ENCODE assay signal across 1 cellular context in the genomic region with DNA sequence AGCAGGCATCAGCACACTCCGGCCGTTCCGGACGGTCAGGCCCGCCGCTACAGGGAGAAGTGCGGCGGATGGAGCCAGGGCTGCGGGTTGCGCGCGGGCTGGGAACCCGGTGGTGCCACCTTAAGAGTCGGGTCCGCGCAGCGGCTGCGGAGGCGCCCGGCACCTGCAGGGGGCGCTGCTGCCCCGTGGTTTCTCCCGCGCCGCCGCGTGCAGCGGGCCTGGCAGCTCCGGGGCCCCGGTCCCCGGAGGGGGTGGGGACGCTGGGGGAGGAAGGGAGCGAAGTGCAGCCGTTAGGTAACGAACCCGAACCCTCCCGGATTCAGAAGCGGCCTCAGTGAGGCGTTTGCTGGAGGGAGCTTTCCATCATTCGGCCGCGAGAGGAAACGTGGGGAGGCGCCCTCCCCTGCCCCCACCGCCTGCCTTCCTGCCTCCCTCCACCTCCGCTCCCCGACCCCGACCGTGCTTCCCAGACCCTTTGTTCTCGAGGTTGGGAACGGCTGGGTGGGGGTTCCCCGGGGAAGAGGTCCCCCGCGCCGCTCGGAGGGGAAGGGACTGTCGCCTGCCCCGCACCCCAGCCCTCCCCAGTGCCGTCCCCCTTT.
A peak's percentile ranks its signal among the peaks of the same experiment; 100 is the strongest.
TF ChIP-seq lines count a peak whose summit lies in the region.

No MANE protein-coding gene starts in this region.

TF ChIP-seq in HEK293, 187 proteins besides CTCF, POLR2A, EP300 and RAD21 (continued from another document and continues in another):
- TF ChIP-seq ZNF518A (tag by site-specific recombination; conservative IDR thresholded peaks at IDR 0.05; ENCODE audit: low read depth) (no peak), ZNF391 (tag by site-specific recombination; IDR thresholded peaks at IDR 0.05; ENCODE audit: borderline replicate concordance, low read depth) (peak; percentile 59; the same call in 1 of the 2 replicates), PRDM4 (tag by site-specific recombination; IDR thresholded peaks at IDR 0.05) (0 out of 2 replicates have a peak, but pooled peaks have one; percentile 32), ZNF843 (tag by site-specific recombination; IDR thresholded peaks at IDR 0.05) (no peak), ZNF175 (tag by site-specific recombination; IDR thresholded peaks at IDR 0.05) (no peak), ZNF311 (tag by site-specific recombination; IDR thresholded peaks at IDR 0.05; ENCODE audit: borderline replicate concordance) (no peak), MYNN (tag by site-specific recombination; IDR thresholded peaks at IDR 0.05; ENCODE audit: borderline replicate concordance) (peak; percentile 70; the same call in 1 of the 2 replicates), ZNF341 (tag by site-specific recombination; IDR thresholded peaks at IDR 0.05; ENCODE audit: low read depth) (peak; percentile 88), ZNF16 (tag by site-specific recombination; IDR thresholded peaks at IDR 0.05; ENCODE audit: low read depth) (no peak), ZNF132 (tag by site-specific recombination; IDR thresholded peaks at IDR 0.05; ENCODE audit: borderline replicate concordance) (no peak), ZNF211 (tag by site-specific recombination; IDR thresholded peaks at IDR 0.05; ENCODE audit: low read depth) (no peak), ZNF596 (tag by site-specific recombination; IDR thresholded peaks at IDR 0.05) (peak; percentile 72), ZSCAN23 (tag by site-specific recombination; IDR thresholded peaks at IDR 0.05) (no peak), KLF16 (tag by site-specific recombination; IDR thresholded peaks at IDR 0.05) (peak; percentile 66), IKZF3 (tag by site-specific recombination; IDR thresholded peaks at IDR 0.05) (peak; percentile 56; the same call in 1 of the 2 replicates), MZF1 (tag by site-specific recombination; IDR thresholded peaks at IDR 0.05; ENCODE audit: borderline replicate concordance) (peak; percentile 95), ZNF202 (tag by site-specific recombination; IDR thresholded peaks at IDR 0.05; ENCODE audit: borderline replicate concordance) (0 out of 2 replicates have a peak, but pooled peaks have one; percentile 23), ZNF274 (IDR thresholded peaks at IDR 0.05; ENCODE audit: low read length) (no peak), ZNF274 (tag by site-specific recombination; IDR thresholded peaks at IDR 0.05; ENCODE audit: borderline replicate concordance) (no peak), ZSCAN30 (tag by site-specific recombination; IDR thresholded peaks at IDR 0.05) (peak; percentile 99), ZNF248 (tag by site-specific recombination; IDR thresholded peaks at IDR 0.05) (no peak), ZNF626 (tag by site-specific recombination; IDR thresholded peaks at IDR 0.05) (0 out of 2 replicates have a peak, but pooled peaks have one; percentile 7), ZNF404 (tag by site-specific recombination; IDR thresholded peaks at IDR 0.05) (no peak), ZNF266 (tag by site-specific recombination; IDR thresholded peaks at IDR 0.05; ENCODE audit: low read depth) (no peak), ZNF776 (tag by site-specific recombination; IDR thresholded peaks at IDR 0.05; ENCODE audit: borderline replicate concordance) (no peak), BCL11A (tag by site-specific recombination; IDR thresholded peaks at IDR 0.05; ENCODE audit: low read depth) (no peak), ZNF292 (tag by site-specific recombination; IDR thresholded peaks at IDR 0.05; ENCODE audit: borderline replicate concordance, low read depth) (no peak), ZNF623 (tag by site-specific recombination; IDR thresholded peaks at IDR 0.05) (no peak), ZNF501 (tag by site-specific recombination; IDR thresholded peaks at IDR 0.05) (peak; percentile 84), ZNF707 (tag by site-specific recombination; IDR thresholded peaks at IDR 0.05) (no peak), ZNF830 (tag by site-specific recombination; IDR thresholded peaks at IDR 0.05; ENCODE audit: low read depth) (no peak), ZNF24 (tag by site-specific recombination; IDR thresholded peaks at IDR 0.05) (no peak), OVOL3 (tag by site-specific recombination; IDR thresholded peaks at IDR 0.05) (peak; percentile 67), KLF8 (tag by site-specific recombination; IDR thresholded peaks at IDR 0.05) (peak; percentile 64), ZIC2 (tag by site-specific recombination; IDR thresholded peaks at IDR 0.05) (no peak)
- TF ChIP-seq, protein P1, sequence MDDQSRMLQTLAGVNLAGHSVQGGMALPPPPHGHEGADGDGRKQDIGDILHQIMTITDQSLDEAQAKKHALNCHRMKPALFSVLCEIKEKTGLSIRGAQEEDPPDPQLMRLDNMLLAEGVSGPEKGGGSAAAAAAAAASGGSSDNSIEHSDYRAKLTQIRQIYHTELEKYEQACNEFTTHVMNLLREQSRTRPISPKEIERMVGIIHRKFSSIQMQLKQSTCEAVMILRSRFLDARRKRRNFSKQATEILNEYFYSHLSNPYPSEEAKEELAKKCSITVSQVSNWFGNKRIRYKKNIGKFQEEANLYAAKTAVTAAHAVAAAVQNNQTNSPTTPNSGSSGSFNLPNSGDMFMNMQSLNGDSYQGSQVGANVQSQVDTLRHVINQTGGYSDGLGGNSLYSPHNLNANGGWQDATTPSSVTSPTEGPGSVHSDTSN (CRISPR knock-in tag; IDR thresholded peaks at IDR 0.05), result peak; percentile 57; the same call in 1 of the 2 replicates
- TF ChIP-seq, protein P2, sequence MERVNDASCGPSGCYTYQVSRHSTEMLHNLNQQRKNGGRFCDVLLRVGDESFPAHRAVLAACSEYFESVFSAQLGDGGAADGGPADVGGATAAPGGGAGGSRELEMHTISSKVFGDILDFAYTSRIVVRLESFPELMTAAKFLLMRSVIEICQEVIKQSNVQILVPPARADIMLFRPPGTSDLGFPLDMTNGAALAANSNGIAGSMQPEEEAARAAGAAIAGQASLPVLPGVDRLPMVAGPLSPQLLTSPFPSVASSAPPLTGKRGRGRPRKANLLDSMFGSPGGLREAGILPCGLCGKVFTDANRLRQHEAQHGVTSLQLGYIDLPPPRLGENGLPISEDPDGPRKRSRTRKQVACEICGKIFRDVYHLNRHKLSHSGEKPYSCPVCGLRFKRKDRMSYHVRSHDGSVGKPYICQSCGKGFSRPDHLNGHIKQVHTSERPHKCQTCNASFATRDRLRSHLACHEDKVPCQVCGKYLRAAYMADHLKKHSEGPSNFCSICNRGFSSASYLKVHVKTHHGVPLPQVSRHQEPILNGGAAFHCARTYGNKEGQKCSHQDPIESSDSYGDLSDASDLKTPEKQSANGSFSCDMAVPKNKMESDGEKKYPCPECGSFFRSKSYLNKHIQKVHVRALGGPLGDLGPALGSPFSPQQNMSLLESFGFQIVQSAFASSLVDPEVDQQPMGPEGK (tag by site-specific recombination; IDR thresholded peaks at IDR 0.05), result peak; percentile 99
- TF ChIP-seq, protein P3, sequence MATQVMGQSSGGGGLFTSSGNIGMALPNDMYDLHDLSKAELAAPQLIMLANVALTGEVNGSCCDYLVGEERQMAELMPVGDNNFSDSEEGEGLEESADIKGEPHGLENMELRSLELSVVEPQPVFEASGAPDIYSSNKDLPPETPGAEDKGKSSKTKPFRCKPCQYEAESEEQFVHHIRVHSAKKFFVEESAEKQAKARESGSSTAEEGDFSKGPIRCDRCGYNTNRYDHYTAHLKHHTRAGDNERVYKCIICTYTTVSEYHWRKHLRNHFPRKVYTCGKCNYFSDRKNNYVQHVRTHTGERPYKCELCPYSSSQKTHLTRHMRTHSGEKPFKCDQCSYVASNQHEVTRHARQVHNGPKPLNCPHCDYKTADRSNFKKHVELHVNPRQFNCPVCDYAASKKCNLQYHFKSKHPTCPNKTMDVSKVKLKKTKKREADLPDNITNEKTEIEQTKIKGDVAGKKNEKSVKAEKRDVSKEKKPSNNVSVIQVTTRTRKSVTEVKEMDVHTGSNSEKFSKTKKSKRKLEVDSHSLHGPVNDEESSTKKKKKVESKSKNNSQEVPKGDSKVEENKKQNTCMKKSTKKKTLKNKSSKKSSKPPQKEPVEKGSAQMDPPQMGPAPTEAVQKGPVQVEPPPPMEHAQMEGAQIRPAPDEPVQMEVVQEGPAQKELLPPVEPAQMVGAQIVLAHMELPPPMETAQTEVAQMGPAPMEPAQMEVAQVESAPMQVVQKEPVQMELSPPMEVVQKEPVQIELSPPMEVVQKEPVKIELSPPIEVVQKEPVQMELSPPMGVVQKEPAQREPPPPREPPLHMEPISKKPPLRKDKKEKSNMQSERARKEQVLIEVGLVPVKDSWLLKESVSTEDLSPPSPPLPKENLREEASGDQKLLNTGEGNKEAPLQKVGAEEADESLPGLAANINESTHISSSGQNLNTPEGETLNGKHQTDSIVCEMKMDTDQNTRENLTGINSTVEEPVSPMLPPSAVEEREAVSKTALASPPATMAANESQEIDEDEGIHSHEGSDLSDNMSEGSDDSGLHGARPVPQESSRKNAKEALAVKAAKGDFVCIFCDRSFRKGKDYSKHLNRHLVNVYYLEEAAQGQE (tag by site-specific recombination; IDR thresholded peaks at IDR 0.05), result no peak
- TF ChIP-seq, protein P4, sequence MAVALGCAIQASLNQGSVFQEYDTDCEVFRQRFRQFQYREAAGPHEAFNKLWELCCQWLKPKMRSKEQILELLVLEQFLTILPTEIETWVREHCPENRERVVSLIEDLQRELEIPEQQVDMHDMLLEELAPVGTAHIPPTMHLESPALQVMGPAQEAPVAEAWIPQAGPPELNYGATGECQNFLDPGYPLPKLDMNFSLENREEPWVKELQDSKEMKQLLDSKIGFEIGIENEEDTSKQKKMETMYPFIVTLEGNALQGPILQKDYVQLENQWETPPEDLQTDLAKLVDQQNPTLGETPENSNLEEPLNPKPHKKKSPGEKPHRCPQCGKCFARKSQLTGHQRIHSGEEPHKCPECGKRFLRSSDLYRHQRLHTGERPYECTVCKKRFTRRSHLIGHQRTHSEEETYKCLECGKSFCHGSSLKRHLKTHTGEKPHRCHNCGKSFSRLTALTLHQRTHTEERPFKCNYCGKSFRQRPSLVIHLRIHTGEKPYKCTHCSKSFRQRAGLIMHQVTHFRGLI (tag by site-specific recombination; IDR thresholded peaks at IDR 0.05), result no peak
- TF ChIP-seq, protein P5, sequence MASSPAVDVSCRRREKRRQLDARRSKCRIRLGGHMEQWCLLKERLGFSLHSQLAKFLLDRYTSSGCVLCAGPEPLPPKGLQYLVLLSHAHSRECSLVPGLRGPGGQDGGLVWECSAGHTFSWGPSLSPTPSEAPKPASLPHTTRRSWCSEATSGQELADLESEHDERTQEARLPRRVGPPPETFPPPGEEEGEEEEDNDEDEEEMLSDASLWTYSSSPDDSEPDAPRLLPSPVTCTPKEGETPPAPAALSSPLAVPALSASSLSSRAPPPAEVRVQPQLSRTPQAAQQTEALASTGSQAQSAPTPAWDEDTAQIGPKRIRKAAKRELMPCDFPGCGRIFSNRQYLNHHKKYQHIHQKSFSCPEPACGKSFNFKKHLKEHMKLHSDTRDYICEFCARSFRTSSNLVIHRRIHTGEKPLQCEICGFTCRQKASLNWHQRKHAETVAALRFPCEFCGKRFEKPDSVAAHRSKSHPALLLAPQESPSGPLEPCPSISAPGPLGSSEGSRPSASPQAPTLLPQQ (tag by site-specific recombination; IDR thresholded peaks at IDR 0.05), result peak; percentile 94
